19 cellular contexts compared by ENCODE assay signal in the genomic region with DNA sequence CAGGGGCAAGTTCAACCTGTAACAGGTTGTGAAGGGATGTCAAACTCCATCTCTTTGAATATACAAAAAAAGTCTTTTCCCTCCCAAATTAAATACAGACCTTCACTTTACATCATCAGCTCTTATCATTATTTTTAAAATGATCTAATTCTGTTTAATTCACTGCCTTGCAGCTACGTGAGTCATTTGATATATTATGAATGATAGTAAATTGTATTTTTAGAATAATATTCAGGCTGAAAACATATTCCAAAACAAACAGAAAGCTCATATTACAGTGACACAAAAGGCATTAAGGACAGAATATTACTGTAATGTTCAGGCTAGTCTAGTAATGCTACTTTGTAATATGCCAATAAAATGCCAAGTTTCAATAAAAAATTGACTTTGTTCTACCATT. TPM values are rescaled to one million over a fixed set of nuclear protein-coding genes. Genes with fewer than 3 reads are reported as not detected.
DNase-seq lines count a peak whose midpoint lies in the region; ATAC-seq and TF ChIP-seq lines count a peak whose summit lies in the region.
"Had no signal": no experiment of that assay in that cellular context is flagged by ENCODE, and none has a peak within 500 bp of the region (broad histone marks: within the 10 kb centered on the region; RNA-seq: fewer than 3 reads in every experiment).

No MANE protein-coding gene starts in this region.

- no peaks in the 10 kb centered on the region for H3K27me3 Mint-ChIP-seq in Caco-2 (ENCODE audit: insufficient read depth, unreplicated experiment)
- peaks cover 5% of the 10 kb centered on the region for H3K27me3 Mint-ChIP-seq in CD8-positive, alpha-beta T cell (ENCODE audit: low read depth)

- no peak overlapping the region for H3K23ac ChIP-seq in mesenchymal stem cell (ENCODE audit: low read length in 2 of 2)

- no peak overlapping the region for H2BK120ac ChIP-seq in mesenchymal stem cell (ENCODE audit: low read depth, low read length)

- no peak overlapping the region for H2AFZ ChIP-seq in mesenchymal stem cell (ENCODE audit: low read depth, low read length)

- CTCF ChIA-PET in Caco-2 (lab: Charles Lee), result no interaction called here
- CTCF ChIA-PET in CD8-positive, alpha-beta T cell (lab: Charles Lee), result no interaction called here

- intact Hi-C loops in Caco-2 (cut with micrococcal nuclease; ENCODE audit: unreplicated experiment), result no loop called here
- intact Hi-C loops in CD8-positive, alpha-beta T cell (cut with DNase I, micrococcal nuclease), result no loop called here

- H2BK12ac ChIP-seq in mesenchymal stem cell (ENCODE audit: low read length in 2 of 2), result no peak overlapping the region

- H3K4me1 Mint-ChIP-seq in Caco-2 (ENCODE audit: low read depth, unreplicated experiment), result peaks cover 25% of the 10 kb centered on the region
- H3K4me1 Mint-ChIP-seq in CD8-positive, alpha-beta T cell (ENCODE audit: low read depth), result no peaks in the 10 kb centered on the region

- H3K27ac Mint-ChIP-seq in Caco-2 (ENCODE audit: unreplicated experiment), result peak overlapping the region; percentile 15
- H3K27ac Mint-ChIP-seq in CD8-positive, alpha-beta T cell, result no peak overlapping the region

- BruUV-seq in Caco-2 (replicated peaks; lab: Mats Ljungman, UMichigan), result no TSS peak

- H3K4me1 ChIP-seq in Caco-2, result no peaks in the 10 kb centered on the region
- H3K4me1 ChIP-seq in mesenchymal stem cell (ENCODE audit: control insufficient read depth, insufficient read depth, low read depth, low read length), result no peaks in the 10 kb centered on the region
- H3K4me1 ChIP-seq in CD8-positive, alpha-beta T cell (ENCODE audit: insufficient read depth, low read length), result no peaks in the 10 kb centered on the region

- no peak overlapping the region for H3K14ac ChIP-seq in mesenchymal stem cell (ENCODE audit: low read length in 2 of 2)

- H3K18ac ChIP-seq in mesenchymal stem cell (ENCODE audit: low read depth in 1 of 2, low read length in 2 of 2), result no peak overlapping the region

- no peak overlapping the region for H3K4me3 Mint-ChIP-seq in Caco-2 (ENCODE audit: unreplicated experiment)
- no peak overlapping the region for H3K4me3 Mint-ChIP-seq in CD8-positive, alpha-beta T cell
- H3K4me3 Mint-ChIP-seq: CD14-positive monocyte had no signal

- H2BK15ac ChIP-seq in mesenchymal stem cell (ENCODE audit: low read depth, poor library complexity, severe bottlenecking), result no peak overlapping the region

- H3K27me3 ChIP-seq in Caco-2 (replicated peaks; ENCODE audit: control insufficient read depth, insufficient read depth, low read length), result no peaks in the 10 kb centered on the region
- no peaks in the 10 kb centered on the region for H3K27me3 ChIP-seq in mesenchymal stem cell (ENCODE audit: control insufficient read depth in 1 of 2, insufficient read depth in 1 of 2, low read length in 2 of 2)
- no peaks in the 10 kb centered on the region for H3K27me3 ChIP-seq in CD8-positive, alpha-beta T cell (ENCODE audit: insufficient read depth, low read length)
- H3K27me3 ChIP-seq: MG63 had no signal

- no peaks in the 10 kb centered on the region for H3K36me3 ChIP-seq in Caco-2 (ENCODE audit: control insufficient read depth, insufficient read depth, low read length)
- peaks cover 4 to 5% of the 10 kb centered on the region in 2 experiments for H3K36me3 ChIP-seq in mesenchymal stem cell (ENCODE audit: control insufficient read depth in 1 of 2, insufficient read depth in 2 of 2, low read depth in 1 of 2, low read length in 2 of 2)
- no peaks in the 10 kb centered on the region for H3K36me3 ChIP-seq in CD8-positive, alpha-beta T cell (ENCODE audit: insufficient read depth, low read length)

- peaks cover 10% of the 10 kb centered on the region for H3K9me3 Mint-ChIP-seq in Caco-2 (ENCODE audit: unreplicated experiment)
- no peaks in the 10 kb centered on the region for H3K9me3 Mint-ChIP-seq in CD8-positive, alpha-beta T cell
- H3K9me3 Mint-ChIP-seq: CD14-positive monocyte had no signal

- no peak overlapping the region for H2BK5ac ChIP-seq in mesenchymal stem cell (ENCODE audit: low read depth, low read length, poor library complexity, severe bottlenecking)

- H3K9me3 ChIP-seq in Caco-2 (no peaks in the 10 kb centered on the region), mesenchymal stem cell (ENCODE audit: control insufficient read depth, low read length) (no peaks in the 10 kb centered on the region)
- H3K9me3 ChIP-seq in CD8-positive, alpha-beta T cell (ENCODE audit: low read length), result no peaks in the 10 kb centered on the region
- H3K9me3 ChIP-seq: MG63 had no signal

- no peak for TF ChIP-seq CTCF in Caco-2 (IDR thresholded peaks at IDR 0.05; ENCODE audit: insufficient read depth in 1 of 2, low read depth in 1 of 2, low read length in 1 of 2, severe bottlenecking in 1 of 2, unreplicated experiment in 1 of 2)
- TF ChIP-seq CTCF in CD8-positive, alpha-beta T cell (IDR thresholded peaks at IDR 0.05), result no peak

- DNase-seq in Caco-2 (no peak), LHCN-M2 (ENCODE audit: low read depth) (peak; percentile 41), dermis blood vessel endothelial cell (peak; percentile 15), mesenchymal stem cell (no peak), activated gamma-delta T cell treated with Interleukin-2 at 50 U/mL for 16 hours (no peak)
- DNase-seq in activated effector memory CD4-positive, alpha-beta T cell treated with Interleukin-2 at 50 U/mL for 16 hours, result no peak
- no peak for DNase-seq in CD8-positive, alpha-beta T cell
- DNase-seq: DMS79, GDM1, GOT3, MG63, NCI-H1092 treated with DMSO at 0.1 percent for 48 hours, NCI-H187, NCI-H446 treated with DMSO at 0.1 percent for 48 hours, NCI-H774, Right ventricle myocardium superior had no signal

- peak overlapping the region; percentile 33 for H3K9ac ChIP-seq in mesenchymal stem cell (ENCODE audit: low read length)
- H3K9ac ChIP-seq: KMS-11 had no signal

- no peak overlapping the region for H4K91ac ChIP-seq in mesenchymal stem cell (ENCODE audit: low read length)

- no peak overlapping the region for H3K27ac ChIP-seq in mesenchymal stem cell (ENCODE audit: low read length, poor library complexity, severe bottlenecking)
- no peak overlapping the region for H3K27ac ChIP-seq in CD8-positive, alpha-beta T cell (ENCODE audit: low read depth, low read length)
- H3K27ac ChIP-seq: KMS-11 had no signal

- H2AK5ac ChIP-seq in mesenchymal stem cell (ENCODE audit: low read length, severe bottlenecking), result no peak overlapping the region

- no CpG with 5 or more reads among the region's 1 CpG for WGBS in mesenchymal stem cell

- H3K79me1 ChIP-seq in mesenchymal stem cell (replicated peaks; ENCODE audit: low read length, poor library complexity, severe bottlenecking), result peaks cover 16% of the 10 kb centered on the region

- POLR2A ChIA-PET in Caco-2 (lab: Charles Lee), result no interaction called here
- POLR2A ChIA-PET in CD8-positive, alpha-beta T cell (lab: Charles Lee), result no interaction called here

- H3K4ac ChIP-seq in mesenchymal stem cell (ENCODE audit: low read depth in 1 of 2, low read length in 2 of 2), result no peak overlapping the region

- H3K4me3 ChIP-seq in Caco-2 (ENCODE audit: low read depth, low read length) (no peak overlapping the region), mesenchymal stem cell (ENCODE audit: insufficient read depth in 1 of 2, low read depth in 1 of 2, low read length in 2 of 2) (no peak overlapping the region)
- no peak overlapping the region for H3K4me3 ChIP-seq in CD8-positive, alpha-beta T cell (ENCODE audit: low read depth, low read length)
- H3K4me3 ChIP-seq: MG63 had no signal

- H3K4me2 ChIP-seq in mesenchymal stem cell (ENCODE audit: low read length, poor library complexity, severe bottlenecking), result no peak overlapping the region
- H3K4me2 ChIP-seq: KMS-11 had no signal

- H3K36me3 Mint-ChIP-seq in Caco-2 (ENCODE audit: insufficient read depth, unreplicated experiment), result peaks cover 50% of the 10 kb centered on the region
- no peaks in the 10 kb centered on the region for H3K36me3 Mint-ChIP-seq in CD8-positive, alpha-beta T cell

- no peak for ATAC-seq in HG03460 (IDR thresholded peaks at IDR 0.05; ENCODE audit: unreplicated experiment)
- no peak for ATAC-seq in CD8-positive, alpha-beta T cell

- no peak overlapping the region for H4K8ac ChIP-seq in mesenchymal stem cell (ENCODE audit: low read length)

RNA-seq across cellular contexts. Expression of gene BCAT1, which starts 53.3 kb away (rescaled TPM):
- total RNA-seq in Caco-2 (2022), result 391 and 432 TPM in 2 replicates
- 35.8 and 47.6 TPM in 2 replicates for total RNA-seq in LHCN-M2 (2014; rRNA removed)
- polyA plus RNA-seq in LHCN-M2 (2012), result 18.3 TPM
- total RNA-seq in dermis blood vessel endothelial cell, result 103 and 166 TPM in 2 replicates
- 65.2 TPM for polyA plus RNA-seq in mesenchymal stem cell (2013, experiment 1 of 2)
- 68.3 TPM for polyA plus RNA-seq in mesenchymal stem cell (2013, experiment 2 of 2)
- total RNA-seq in CD8-positive, alpha-beta T cell, result under 1 TPM; 0.06 to 0.43 TPM

Comparison
In these comparisons a context has a peak if more than half of its experiments do, and no peak if none do; other contexts are left out.
1. DNase-seq: peak in LHCN-M2 (single experiment) and dermis blood vessel endothelial cell (single experiment); none in Caco-2 (0 of 2), mesenchymal stem cell (single experiment), activated effector memory CD4-positive, alpha-beta T cell treated with Interleukin-2 at 50 U/mL for 16 hours (single experiment), activated gamma-delta T cell treated with Interleukin-2 at 50 U/mL for 16 hours (single experiment) and CD8-positive, alpha-beta T cell (0 of 7).
2. RNA of gene BCAT1, which starts 53.3 kb away (total RNA-seq): 391 to 432 TPM in Caco-2, 103 to 166 TPM in dermis blood vessel endothelial cell and 35.8 to 47.6 TPM in LHCN-M2; 0.06 to 0.43 TPM in CD8-positive, alpha-beta T cell; every median in the first group is over 10 times any median in the second.